ENCODE assay signal across 8 cellular contexts in the genomic region with DNA sequence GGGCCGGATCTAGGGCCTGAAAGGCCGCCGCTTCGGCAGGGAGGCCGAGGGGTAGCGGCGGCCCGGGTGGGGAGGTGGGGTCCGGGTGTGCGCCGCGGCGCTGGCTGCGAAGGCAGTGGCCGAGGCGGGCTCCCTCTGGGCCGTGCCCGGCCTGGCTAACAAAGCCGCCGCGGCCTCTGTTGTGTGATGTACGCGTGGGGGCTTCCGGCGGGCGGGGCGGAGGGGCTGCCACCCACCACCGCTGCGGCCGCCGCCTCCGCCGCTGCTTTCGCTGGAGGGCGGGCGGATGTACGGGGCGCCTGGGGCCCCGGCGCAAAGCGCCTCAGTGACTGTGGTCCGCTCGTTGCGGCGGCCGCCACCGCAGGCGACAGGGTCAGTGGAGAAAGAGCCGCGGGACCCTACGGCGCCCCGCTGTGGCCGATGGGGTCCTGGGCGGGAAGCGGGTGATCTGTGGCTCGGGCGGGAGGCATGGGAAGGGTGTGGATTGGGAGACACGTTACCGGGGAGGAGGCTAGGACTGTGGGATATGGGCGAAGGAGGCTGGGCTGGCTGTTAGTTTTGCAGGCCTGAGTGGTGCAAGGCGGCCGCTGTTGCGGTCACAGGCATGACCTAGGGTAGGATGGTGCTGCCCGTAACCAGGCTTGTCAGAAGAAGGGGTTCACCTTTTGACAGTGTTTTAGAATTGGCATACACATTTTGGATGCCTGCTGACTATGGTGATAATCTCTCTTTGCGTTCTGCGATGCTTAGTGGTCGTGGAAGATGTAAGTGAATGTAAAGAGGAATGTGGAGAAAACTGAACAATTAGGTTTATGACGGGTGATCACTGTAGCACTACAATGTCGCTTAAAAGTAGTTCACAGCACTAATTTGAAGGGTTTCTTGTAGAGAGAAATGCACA. TPM values are rescaled to one million over a fixed set of nuclear protein-coding genes. Genes with fewer than 3 reads are reported as not detected.
A peak's percentile ranks its signal among the peaks of the same experiment; 100 is the strongest.
DNase-seq lines count a peak whose midpoint lies in the region; ATAC-seq and TF ChIP-seq lines count a peak whose summit lies in the region.

No MANE protein-coding gene starts in this region.

- peak overlapping the region; percentile 94 for H3K4me3 ChIP-seq in Jurkat, Clone E6-1 (ENCODE audit: low read length)
- peak overlapping the region; percentile 95 for H3K4me3 ChIP-seq in astrocyte of the spinal cord (ENCODE audit: low read depth, low read length)
- H3K4me3 ChIP-seq in iPS-11a (ENCODE audit: low read depth, low read length), result peak overlapping the region; percentile 93
- peak overlapping the region; percentile 88 for H3K4me3 ChIP-seq in skeletal muscle cell (ENCODE audit: low read depth, low read length)

- in situ Hi-C loops in astrocyte of the spinal cord (cut with HindIII; ENCODE audit: low sequenced_read_pairs), result no loop called here

- peak; percentile 47 for TF ChIP-seq CTCF in astrocyte of the spinal cord (IDR thresholded peaks at IDR 0.05; ENCODE audit: low read depth, low read length)

- ATAC-seq in GM21723 (IDR thresholded peaks at IDR 0.05; ENCODE audit: unreplicated experiment), result peak; percentile 46

- DNase-seq in GDM1 (lab: John Stamatoyannopoulos, UW), result peak; percentile 61
- no peak for DNase-seq in Jurkat, Clone E6-1 (ENCODE audit: low read depth, low spot score)
- DNase-seq in T-helper 22 cell (ENCODE audit: low read depth), result peak; percentile 47
- DNase-seq in astrocyte of the spinal cord (ENCODE audit: low read depth, low spot score), result peak; percentile 50
- no peak for DNase-seq in skeletal muscle cell (ENCODE audit: low read depth)
- no peak for DNase-seq in NCI-H1694 (lab: John Stamatoyannopoulos, UW)

RNA-seq across cellular contexts. Expression of gene BZW1, which starts 0.7 kb away (rescaled TPM):
- polyA plus RNA-seq in Jurkat, Clone E6-1 (2012; ENCODE audit: insufficient read depth, insufficient read length), result 370 TPM

RNA-seq across cellular contexts. Expression of gene CLK1, which starts 52.1 kb away (rescaled TPM):
- 55.3 TPM for polyA plus RNA-seq in Jurkat, Clone E6-1 (2012; ENCODE audit: insufficient read depth, insufficient read length)

Comparison
In these comparisons a context has a peak if more than half of its experiments do, and no peak if none do; other contexts are left out.
1. DNase-seq: peak in GDM1 (single experiment), T-helper 22 cell (single experiment) and astrocyte of the spinal cord (single experiment); none in Jurkat, Clone E6-1 (single experiment), skeletal muscle cell (single experiment) and NCI-H1694 (single experiment).
2. Peak in every context shown above with its lines, with median percentiles within 50 percentile points of each other: H3K4me3 ChIP-seq.